ENCODE assay signal across 1 cellular context in genomic region chr20:49567421-49568256, GRCh38.
A peak's percentile ranks its signal among the peaks of the same experiment; 100 is the strongest.
TF ChIP-seq lines count a peak whose summit lies in the region.

Gene PTGIS (minus strand): TSS chr20:49568137. CDS start chr20:49568116, 21 bp downstream.

TF ChIP-seq in WTC11, 78 proteins besides CTCF, POLR2A, EP300 and RAD21 (continued from another document):
- no peak; the same call in 1 of the 2 replicates for TF ChIP-seq ARID4B (CRISPR knock-in tag; IDR thresholded peaks at IDR 0.05; ENCODE audit: borderline replicate concordance)
- no peak for TF ChIP-seq GRHL2 (CRISPR knock-in tag; IDR thresholded peaks at IDR 0.05; ENCODE audit: insufficient replicate concordance, severe bottlenecking)
- TF ChIP-seq PREB (CRISPR knock-in tag; IDR thresholded peaks at IDR 0.05; ENCODE audit: borderline replicate concordance), result no peak
- TF ChIP-seq ZBTB21 (CRISPR knock-in tag; IDR thresholded peaks at IDR 0.05; ENCODE audit: borderline replicate concordance), result 0 out of 2 replicates have a peak, but pooled peaks have one; percentile 25
- no peak for TF ChIP-seq PRRX2 (CRISPR knock-in tag; IDR thresholded peaks at IDR 0.05)
- TF ChIP-seq EMX1 (CRISPR knock-in tag; IDR thresholded peaks at IDR 0.05), result no peak
- no peak for TF ChIP-seq ZNF121 (CRISPR knock-in tag; IDR thresholded peaks at IDR 0.05)
- no peak for TF ChIP-seq ELF4 (CRISPR knock-in tag; IDR thresholded peaks at IDR 0.05; ENCODE audit: low read depth)
- no peak for TF ChIP-seq ATF1 (CRISPR knock-in tag; IDR thresholded peaks at IDR 0.05)
- TF ChIP-seq, protein P1, sequence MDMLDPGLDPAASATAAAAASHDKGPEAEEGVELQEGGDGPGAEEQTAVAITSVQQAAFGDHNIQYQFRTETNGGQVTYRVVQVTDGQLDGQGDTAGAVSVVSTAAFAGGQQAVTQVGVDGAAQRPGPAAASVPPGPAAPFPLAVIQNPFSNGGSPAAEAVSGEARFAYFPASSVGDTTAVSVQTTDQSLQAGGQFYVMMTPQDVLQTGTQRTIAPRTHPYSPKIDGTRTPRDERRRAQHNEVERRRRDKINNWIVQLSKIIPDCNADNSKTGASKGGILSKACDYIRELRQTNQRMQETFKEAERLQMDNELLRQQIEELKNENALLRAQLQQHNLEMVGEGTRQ (CRISPR knock-in tag; IDR thresholded peaks at IDR 0.05), result peak; percentile 20; the same call in 1 of the 2 replicates
- TF ChIP-seq GTF2I (CRISPR knock-in tag; conservative IDR thresholded peaks at IDR 0.05), result peak; percentile 96
- no peak for TF ChIP-seq HMGA2 (CRISPR knock-in tag; IDR thresholded peaks at IDR 0.05)
- TF ChIP-seq RORB (CRISPR knock-in tag; IDR thresholded peaks at IDR 0.05), result no peak
- TF ChIP-seq E2F5 (CRISPR knock-in tag; IDR thresholded peaks at IDR 0.05), result 0 out of 2 replicates have a peak, but pooled peaks have one; percentile 49
- no peak for TF ChIP-seq USF1 (CRISPR knock-in tag; IDR thresholded peaks at IDR 0.05)
- no peak for TF ChIP-seq ATF6 (CRISPR knock-in tag; IDR thresholded peaks at IDR 0.05)
- TF ChIP-seq ZNF317 (CRISPR knock-in tag; IDR thresholded peaks at IDR 0.05; ENCODE audit: borderline replicate concordance, low read depth), result no peak
- TF ChIP-seq NFE2L1 (CRISPR knock-in tag; IDR thresholded peaks at IDR 0.05), result no peak
- peak; percentile 11; the same call in 1 of the 2 replicates for TF ChIP-seq SP1 (CRISPR knock-in tag; conservative IDR thresholded peaks at IDR 0.05)
- TF ChIP-seq ESRRA (CRISPR knock-in tag; IDR thresholded peaks at IDR 0.05; ENCODE audit: borderline replicate concordance), result no peak
- TF ChIP-seq, protein P2, sequence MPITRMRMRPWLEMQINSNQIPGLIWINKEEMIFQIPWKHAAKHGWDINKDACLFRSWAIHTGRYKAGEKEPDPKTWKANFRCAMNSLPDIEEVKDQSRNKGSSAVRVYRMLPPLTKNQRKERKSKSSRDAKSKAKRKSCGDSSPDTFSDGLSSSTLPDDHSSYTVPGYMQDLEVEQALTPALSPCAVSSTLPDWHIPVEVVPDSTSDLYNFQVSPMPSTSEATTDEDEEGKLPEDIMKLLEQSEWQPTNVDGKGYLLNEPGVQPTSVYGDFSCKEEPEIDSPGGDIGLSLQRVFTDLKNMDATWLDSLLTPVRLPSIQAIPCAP (CRISPR knock-in tag; IDR thresholded peaks at IDR 0.05), result no peak
- TF ChIP-seq ZSCAN18 (CRISPR knock-in tag; IDR thresholded peaks at IDR 0.05), result no peak
- no peak for TF ChIP-seq AR (CRISPR knock-in tag; IDR thresholded peaks at IDR 0.05)
- no peak for TF ChIP-seq RELA (CRISPR knock-in tag; IDR thresholded peaks at IDR 0.05; ENCODE audit: borderline replicate concordance)
- TF ChIP-seq NR3C1 (CRISPR knock-in tag; conservative IDR thresholded peaks at IDR 0.05; ENCODE audit: low read depth), result no peak
- TF ChIP-seq ZNF425 (CRISPR knock-in tag; conservative IDR thresholded peaks at IDR 0.05), result no peak
- no peak for TF ChIP-seq NFATC4 (CRISPR knock-in tag; IDR thresholded peaks at IDR 0.05)
- TF ChIP-seq, protein P3, sequence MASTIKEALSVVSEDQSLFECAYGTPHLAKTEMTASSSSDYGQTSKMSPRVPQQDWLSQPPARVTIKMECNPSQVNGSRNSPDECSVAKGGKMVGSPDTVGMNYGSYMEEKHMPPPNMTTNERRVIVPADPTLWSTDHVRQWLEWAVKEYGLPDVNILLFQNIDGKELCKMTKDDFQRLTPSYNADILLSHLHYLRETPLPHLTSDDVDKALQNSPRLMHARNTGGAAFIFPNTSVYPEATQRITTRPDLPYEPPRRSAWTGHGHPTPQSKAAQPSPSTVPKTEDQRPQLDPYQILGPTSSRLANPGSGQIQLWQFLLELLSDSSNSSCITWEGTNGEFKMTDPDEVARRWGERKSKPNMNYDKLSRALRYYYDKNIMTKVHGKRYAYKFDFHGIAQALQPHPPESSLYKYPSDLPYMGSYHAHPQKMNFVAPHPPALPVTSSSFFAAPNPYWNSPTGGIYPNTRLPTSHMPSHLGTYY (CRISPR knock-in tag; IDR thresholded peaks at IDR 0.05), result no peak
- TF ChIP-seq, protein P4, sequence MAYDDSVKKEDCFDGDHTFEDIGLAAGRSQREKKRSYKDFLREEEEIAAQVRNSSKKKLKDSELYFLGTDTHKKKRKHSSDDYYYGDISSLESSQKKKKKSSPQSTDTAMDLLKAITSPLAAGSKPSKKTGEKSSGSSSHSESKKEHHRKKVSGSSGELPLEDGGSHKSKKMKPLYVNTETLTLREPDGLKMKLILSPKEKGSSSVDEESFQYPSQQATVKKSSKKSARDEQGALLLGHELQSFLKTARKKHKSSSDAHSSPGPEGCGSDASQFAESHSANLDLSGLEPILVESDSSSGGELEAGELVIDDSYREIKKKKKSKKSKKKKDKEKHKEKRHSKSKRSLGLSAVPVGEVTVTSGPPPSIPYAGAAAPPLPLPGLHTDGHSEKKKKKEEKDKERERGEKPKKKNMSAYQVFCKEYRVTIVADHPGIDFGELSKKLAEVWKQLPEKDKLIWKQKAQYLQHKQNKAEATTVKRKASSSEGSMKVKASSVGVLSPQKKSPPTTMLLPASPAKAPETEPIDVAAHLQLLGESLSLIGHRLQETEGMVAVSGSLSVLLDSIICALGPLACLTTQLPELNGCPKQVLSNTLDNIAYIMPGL (CRISPR knock-in tag; IDR thresholded peaks at IDR 0.05), result peak; percentile 77; the same call in 1 of the 2 replicates
- no peak for TF ChIP-seq ZNF423 (CRISPR knock-in tag; IDR thresholded peaks at IDR 0.05)
- no peak for TF ChIP-seq CREM (CRISPR knock-in tag; IDR thresholded peaks at IDR 0.05)
- no peak for TF ChIP-seq SMAD4 (CRISPR knock-in tag; IDR thresholded peaks at IDR 0.05)
- TF ChIP-seq FOXJ3 (CRISPR knock-in tag; IDR thresholded peaks at IDR 0.05; ENCODE audit: borderline replicate concordance), result no peak
- no peak for TF ChIP-seq TCF7 (CRISPR knock-in tag; IDR thresholded peaks at IDR 0.05; ENCODE audit: low read depth)
- no peak; the same call in 1 of the 2 replicates for TF ChIP-seq FOXP1 (CRISPR knock-in tag; IDR thresholded peaks at IDR 0.05; ENCODE audit: borderline replicate concordance)
- no peak for TF ChIP-seq TEAD1 (CRISPR knock-in tag; IDR thresholded peaks at IDR 0.05)
- no peak for TF ChIP-seq IRF2 (CRISPR knock-in tag; IDR thresholded peaks at IDR 0.05; ENCODE audit: borderline replicate concordance, low read depth)
